Comparison of ENCODE assay signal across 9 cellular contexts in the genomic region with DNA sequence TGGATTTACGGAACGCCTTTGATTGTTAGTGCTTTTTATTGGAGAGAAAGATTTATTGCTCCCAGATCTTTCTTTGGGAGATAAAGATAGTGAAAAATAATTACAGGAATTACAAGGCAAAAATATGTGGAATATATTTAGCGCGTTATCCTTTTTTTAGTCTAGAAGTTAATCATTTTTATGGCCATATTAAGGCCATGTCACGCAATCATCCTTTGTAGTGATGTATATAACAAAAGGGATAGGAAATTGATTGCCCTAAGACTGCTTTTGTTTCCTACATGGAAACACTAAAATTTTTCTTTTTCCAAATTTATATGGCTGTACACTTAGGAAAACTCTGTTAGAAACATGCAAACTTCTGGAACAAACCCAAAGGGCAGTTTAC. TPM values are rescaled to one million over a fixed set of nuclear protein-coding genes. Genes with fewer than 3 reads are reported as not detected.
A peak's percentile ranks its signal among the peaks of the same experiment; 100 is the strongest.
DNase-seq lines count a peak whose midpoint lies in the region; ATAC-seq and TF ChIP-seq lines count a peak whose summit lies in the region.
"Had no signal": no experiment of that assay in that cellular context is flagged by ENCODE, and none has a peak within 500 bp of the region (broad histone marks: within the 10 kb centered on the region; RNA-seq: fewer than 3 reads in every experiment).

No MANE protein-coding gene starts in this region.

- intact Hi-C loops in colonic mucosa (cut with DNase I), result no loop called here

- peak overlapping the region; percentile 87; the same call in 1 of the 2 replicates for H3K27ac ChIP-seq in HUES64 (ENCODE audit: low read depth, low read length)
- H3K27ac ChIP-seq in colonic mucosa, result no peak overlapping the region

- no peaks in the 10 kb centered on the region for H3K27me3 ChIP-seq in HUES64 (ENCODE audit: insufficient read depth, low read length)
- peaks cover 17% of the 10 kb centered on the region for H3K27me3 ChIP-seq in colonic mucosa

- POLR2A ChIA-PET in AG04449 (lab: Yijun Ruan, JAX), result no interaction called here
- POLR2A ChIA-PET in naive thymus-derived CD8-positive, alpha-beta T cell (lab: Charles Lee), result interaction anchor here (1.0 kb wide), 1 partner anchor 146 kb away, joined by 3 read pairs; a partner anchor contains a TSS

- peak overlapping the region; percentile 90 for H3K4me3 ChIP-seq in AG04449 (ENCODE audit: low read depth, low read length)
- peak overlapping the region; percentile 95 for H3K4me3 ChIP-seq in HUES64 (ENCODE audit: low read length)
- H3K4me3 ChIP-seq in colonic mucosa, result peak overlapping the region; percentile 59

- TF ChIP-seq CTCF in AG04449 (IDR thresholded peaks at IDR 0.05; ENCODE audit: insufficient read depth, low read length, missing control alignments), result no peak
- TF ChIP-seq CTCF in colonic mucosa (IDR thresholded peaks at IDR 0.05), result no peak

- H3K9me3 ChIP-seq in HUES64 (ENCODE audit: insufficient read depth, low read depth, low read length), result no peaks in the 10 kb centered on the region
- no peaks in the 10 kb centered on the region for H3K9me3 ChIP-seq in colonic mucosa

- peaks cover 3 to 14% (median 10%) of the 10 kb centered on the region in 4 donors for H3K4me1 Mint-ChIP-seq in naive thymus-derived CD8-positive, alpha-beta T cell

- H3K4me1 ChIP-seq in HUES64 (ENCODE audit: insufficient read depth, low read length), result peaks cover 13% of the 10 kb centered on the region; the same call in 1 of the 2 replicates
- peaks cover 3% of the 10 kb centered on the region for H3K4me1 ChIP-seq in colonic mucosa

- no peak for ATAC-seq in naive thymus-derived CD8-positive, alpha-beta T cell
- no peak for ATAC-seq in GM21786 (IDR thresholded peaks at IDR 0.05; ENCODE audit: unreplicated experiment)
- no peak for ATAC-seq in activated CD4-positive, CD25-positive, alpha-beta regulatory T cell treated with anti-CD3 and anti-CD28 coated beads, Interleukin-2, amount 50 U/mL, for 24 hours

- no peaks in the 10 kb centered on the region for H3K36me3 Mint-ChIP-seq in naive thymus-derived CD8-positive, alpha-beta T cell

- no peak for DNase-seq in AG04449 (ENCODE audit: low read depth, low spot score)
- DNase-seq in colonic mucosa, result no peak
- no peak for DNase-seq in naive thymus-derived CD8-positive, alpha-beta T cell
- DNase-seq in GM19238 (ENCODE audit: insufficient read length, low spot score), result no peak
- DNase-seq in DMS53 (lab: John Stamatoyannopoulos, UW), result no peak
- DNase-seq: NCI-H2029 treated with DMSO at 0.1 percent for 48 hours had no signal

- 49% methylated on average over 5 of the region's 5 CpGs for WGBS in HUES64

- peak overlapping the region; percentile 81 to 92 (median 88) for H3K4me3 Mint-ChIP-seq in naive thymus-derived CD8-positive, alpha-beta T cell

- H3K27ac Mint-ChIP-seq in naive thymus-derived CD8-positive, alpha-beta T cell, result peak overlapping the region in 7 of 10 donors; percentile 14 to 75 (median 71)

- CTCF ChIA-PET in AG04449 (lab: Yijun Ruan, JAX), result no interaction called here

- H3K9me3 Mint-ChIP-seq in naive thymus-derived CD8-positive, alpha-beta T cell, result no peaks in the 10 kb centered on the region

- peak overlapping the region; percentile 90 for H3K9ac ChIP-seq in HUES64 (ENCODE audit: low read depth, low read length)
- no peak overlapping the region for H3K9ac ChIP-seq in colonic mucosa (ENCODE audit: low read depth in 2 of 2, low read length in 2 of 2)

- H3K36me3 ChIP-seq in HUES64 (ENCODE audit: insufficient read depth, low read length) (no peaks in the 10 kb centered on the region), colonic mucosa (no peaks in the 10 kb centered on the region)

- peaks cover 5 to 26% (median 11%) of the 10 kb centered on the region in 5 donors for H3K27me3 Mint-ChIP-seq in naive thymus-derived CD8-positive, alpha-beta T cell

RNA-seq across cellular contexts. Expression of a gene that starts 1.5 kb away (rescaled TPM):
- polyA plus RNA-seq in HUES64 (2013, experiment 1 of 2), result 9.9 TPM
- polyA plus RNA-seq in HUES64 (2013, experiment 2 of 2), result 16.1 TPM
- total RNA-seq in colonic mucosa, result 1 to 10 TPM; 1.8 to 2.2 TPM
- total RNA-seq in naive thymus-derived CD8-positive, alpha-beta T cell, result 1 to 10 TPM; 4.5 to 5.2 TPM
- 1 to 10 TPM in 1 of 3 donors, under 1 TPM in 2; 0.66 to 1.7 (median 0.82) TPM for polyA plus RNA-seq in naive thymus-derived CD8-positive, alpha-beta T cell
